Comparison of ENCODE assay signal across 29 cellular contexts in the genomic region with DNA sequence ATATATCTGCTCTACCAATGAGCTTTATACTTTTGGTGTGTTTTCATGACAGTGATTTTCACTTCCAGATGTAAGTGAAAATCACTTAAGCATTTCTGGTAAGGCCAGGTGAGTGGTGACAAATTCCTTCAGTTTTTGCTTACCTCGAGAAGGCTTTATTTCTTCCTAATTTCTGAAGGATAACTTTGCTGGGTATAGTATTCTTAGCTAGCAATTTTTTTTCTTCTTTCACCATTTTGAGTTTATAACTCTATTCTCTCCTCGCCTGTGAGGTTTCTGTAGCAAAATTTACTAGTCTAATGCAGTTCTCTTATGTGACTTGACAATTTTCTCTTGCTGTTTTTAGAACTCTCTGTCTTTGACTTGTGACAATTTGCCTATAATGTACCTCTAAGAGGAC.
"Had no signal": no experiment of that assay in that cellular context is flagged by ENCODE, and none has a peak within 500 bp of the region (broad histone marks: within the 10 kb centered on the region; RNA-seq: fewer than 3 reads in every experiment).

No MANE protein-coding gene starts in this region.

- H3K4me3 ChIP-seq: adrenal gland, ascending aorta, body of pancreas, breast epithelium, cardiac muscle cell had no signal

- H3K27ac ChIP-seq: adrenal gland, ascending aorta, body of pancreas, brain microvascular endothelial cell, breast epithelium, cardiac muscle cell had no signal

- H3K36me3 ChIP-seq: adrenal gland, ascending aorta, brain microvascular endothelial cell, breast epithelium, cardiac muscle cell had no signal

- H3K4me1 ChIP-seq: adrenal gland, ascending aorta, body of pancreas, breast epithelium had no signal

- H3K27me3 ChIP-seq: adrenal gland, ascending aorta, body of pancreas, brain microvascular endothelial cell, breast epithelium, cardiac muscle cell had no signal

- DNase-seq: activated effector memory CD4-positive, alpha-beta T cell treated with anti-CD3 and anti-CD28 coated beads, Interleukin-2, amount 50 U/mL, for 16 hours; activated effector memory CD4-positive, alpha-beta T cell treated with Interleukin-2 at 50 U/mL for 16 hours; activated gamma-delta T cell; activated gamma-delta T cell treated with Interleukin-2 at 50 U/mL for 16 hours; activated naive CD4-positive, alpha-beta T cell; activated naive CD4-positive, alpha-beta T cell treated with anti-CD3 and anti-CD28 coated beads for 36 hours; activated naive CD4-positive, alpha-beta T cell treated with anti-CD3 and anti-CD28 coated beads, Interleukin-2, amount 10 ng/mL, durations not matched to agents 7 days and 5 days; activated naive CD4-positive, alpha-beta T cell treated with anti-CD3 and anti-CD28 coated beads, Interleukin-2, amount 50 U/mL, for 16 hours; activated naive CD4-positive, alpha-beta T cell treated with Interleukin-2 at 50 U/mL for 16 hours; activated naive CD8-positive, alpha-beta T cell treated with anti-CD3 and anti-CD28 coated beads for 36 hours; activated naive CD8-positive, alpha-beta T cell treated with anti-CD3 and anti-CD28 coated beads, Interleukin-2, amount 10 ng/mL, durations not matched to agents 7 days and 5 days; activated naive CD8-positive, alpha-beta T cell treated with anti-CD3 and anti-CD28 coated beads, Interleukin-2, amount 50 U/mL, for 24 hours; activated T-cell treated with anti-CD3 and anti-CD28 coated beads, Interleukin-2, amount 50 U/mL, for 1 hour; activated T-cell treated with anti-CD3 and anti-CD28 coated beads, Interleukin-2, amount 50 U/mL, for 24 hours; activated T-cell treated with anti-CD3 and anti-CD28 coated beads, Interleukin-2, amount 50 U/mL, for 4 hours; activated T-cell treated with anti-CD3 and anti-CD28 coated beads, Interleukin-2, amount 50 U/mL, for 48 hours; activated T-cell treated with anti-CD3 and anti-CD28 coated beads, Interleukin-2, amount 50 U/mL, for 72 hours; adrenal gland; amniotic stem cell; amygdala; anterior cingulate cortex; aorta; body of pancreas; brain microvascular endothelial cell; caudate nucleus; cerebellar nuclear complex had no signal
